8 cellular contexts compared by ENCODE assay signal in genomic region chr6:4865006-4865405, GRCh38.
DNase-seq lines count a peak whose midpoint lies in the region; ATAC-seq, FAIRE-seq and TF ChIP-seq lines count a peak whose summit lies in the region.
"Not testable (repeated sequence)": the region's sequence is repeated elsewhere in the genome, so short reads cannot be mapped to it uniquely, and the experiment has no call there.

No MANE protein-coding gene starts in this region.

- in situ Hi-C loops in Panc1 (cut with HindIII; ENCODE audit: low pct_unique_long_range_greater_than_20kb, low sequenced_read_pairs); HepG2 (cut with HindIII; ENCODE audit: extremely low pct_ligation_motif_present, low pct_unique_long_range_greater_than_20kb): not testable (repeated sequence)

- not testable (repeated sequence) for TF ChIP-seq RAD21 in HepG2 (CRISPR knock-in tag; IDR thresholded peaks at IDR 0.05)

- not testable (repeated sequence) for H3K9ac ChIP-seq in HepG2 (ENCODE audit: insufficient read depth, low read depth, low read length)

- not testable (repeated sequence) for H3K36me3 Mint-ChIP-seq in MCF 10A (ENCODE audit: insufficient read depth, unreplicated experiment)

- H3K4me2 ChIP-seq in HepG2 (ENCODE audit: low read depth, low read length), result not testable (repeated sequence)

- intact Hi-C loops in Panc1 (cut with micrococcal nuclease; ENCODE audit: unreplicated experiment); MCF 10A (cut with micrococcal nuclease); HepG2 (cut with micrococcal nuclease; ENCODE audit: unreplicated experiment): not testable (repeated sequence)

- POLR2A ChIA-PET in Panc1 (lab: Charles Lee); HepG2 (lab: Yijun Ruan, JAX): not testable (repeated sequence)
- POLR2A ChIA-PET in MCF 10A (lab: Yijun Ruan, JAX), result interaction anchor here (0.5 kb wide), 1 partner anchor 12 kb away, joined by 3 read pairs; no protein-coding TSS in a partner anchor

- not testable (repeated sequence) for BruUV-seq in Panc1 (replicated peaks; lab: Mats Ljungman, UMichigan); MCF 10A (replicated peaks; lab: Mats Ljungman, UMichigan); HepG2 (replicated peaks; lab: Mats Ljungman, UMichigan)

- not testable (repeated sequence) for H3K4me3 ChIP-seq in Panc1 (ENCODE audit: low read depth in 2 of 2, low read length in 2 of 2); epithelial cell of proximal tubule (ENCODE audit: low read depth, low read length); HepG2 (replicated peaks in 1 of 3; ENCODE audit: insufficient read depth in 1 of 3, low read depth in 2 of 3, low read length in 3 of 3)

- H3K27me3 ChIP-seq in Panc1 (ENCODE audit: control insufficient read depth, insufficient read depth, low read length); HepG2 (ENCODE audit: control insufficient read depth in 1 of 2, insufficient read depth in 2 of 2, low read length in 2 of 2): not testable (repeated sequence)

- CTCF ChIA-PET in Panc1 (lab: Charles Lee); HepG2 (lab: Yijun Ruan, JAX; ENCODE audit: low intra/inter-chr PET ratio, low total read pairs): not testable (repeated sequence)
- CTCF ChIA-PET in MCF 10A (lab: Yijun Ruan, JAX), result interaction anchor here (0.6 kb wide), 1 partner anchor 509 kb away, joined by 3 read pairs; no protein-coding TSS in a partner anchor

- H3K4me3 Mint-ChIP-seq in MCF 10A (ENCODE audit: unreplicated experiment), result not testable (repeated sequence)

- TF ChIP-seq CTCF in Panc1 (IDR thresholded peaks at IDR 0.05); MCF 10A (IDR thresholded peaks at IDR 0.05; ENCODE audit: unreplicated experiment); epithelial cell of proximal tubule (conservative IDR thresholded peaks at IDR 0.05; ENCODE audit: low read depth, low read length); HepG2 (CRISPR knock-in tag; IDR thresholded peaks at IDR 0.05): not testable (repeated sequence)

- not testable (repeated sequence) for H3K27ac ChIP-seq in Panc1 (ENCODE audit: low read length); HepG2 (ENCODE audit: extremely low read length, insufficient read depth, low read length)

- WGBS in HepG2 (ENCODE audit: low lambda C conversion rate), result 95% methylated on average over 4 of the region's 4 CpGs

- H2AFZ ChIP-seq in HepG2 (ENCODE audit: low read length), result not testable (repeated sequence)

- H3K27ac Mint-ChIP-seq in MCF 10A (ENCODE audit: low read depth, unreplicated experiment), result not testable (repeated sequence)

- not testable (repeated sequence) for TF ChIP-seq POLR2A in HepG2 (IDR thresholded peaks at IDR 0.05; ENCODE audit: insufficient read depth in 1 of 2, low read depth in 2 of 2, low read length in 2 of 2)

- not testable (repeated sequence) for ATAC-seq in Panc1, HepG2

- peaks cover 30% of the 10 kb centered on the region for H3K79me2 ChIP-seq in HepG2 (ENCODE audit: insufficient read depth, low read length)

- peaks cover 20% of the 10 kb centered on the region for H3K9me3 Mint-ChIP-seq in MCF 10A (ENCODE audit: unreplicated experiment)

- H3K9me3 ChIP-seq in Panc1 (ENCODE audit: control insufficient read depth, insufficient read depth, low read depth, low read length); HepG2 (ENCODE audit: low read length): not testable (repeated sequence)

- not testable (repeated sequence) for H3K4me1 Mint-ChIP-seq in MCF 10A (ENCODE audit: insufficient read depth, unreplicated experiment)

- H3K36me3 ChIP-seq in Panc1 (ENCODE audit: control insufficient read depth, insufficient read depth, low read length); HepG2 (replicated peaks in 1 of 2; ENCODE audit: control insufficient read depth in 1 of 2, insufficient read depth in 2 of 2, low read length in 2 of 2): not testable (repeated sequence)

- not testable (repeated sequence) for FAIRE-seq in HepG2 (lab: Jason Lieb, UNC)

- H3K27me3 Mint-ChIP-seq in MCF 10A (ENCODE audit: insufficient read depth, unreplicated experiment), result not testable (repeated sequence)

- DNase-seq in A172 (ENCODE audit: low spot score), result peak; percentile 25
- peak; percentile 20 for DNase-seq in ELR (ENCODE audit: low read depth)
- DNase-seq in LoVo (ENCODE audit: low spot score), result peak; percentile 28
- DNase-seq in Panc1 (ENCODE audit: low read depth, low spot score), result peak; percentile 39
- peak; percentile 28 for DNase-seq in MCF 10A (ENCODE audit: unreplicated experiment)
- DNase-seq in epithelial cell of proximal tubule (ENCODE audit: low read depth), result peak; percentile 44
- DNase-seq in HepG2 (ENCODE audit: low spot score), result not testable (repeated sequence)
- DNase-seq in renal cortical epithelial cell (ENCODE audit: low read depth), result peak; percentile 39

- not testable (repeated sequence) for H4K20me1 ChIP-seq in HepG2 (ENCODE audit: insufficient read depth, low read length)

- not testable (repeated sequence) for H3K4me1 ChIP-seq in Panc1 (ENCODE audit: control insufficient read depth, insufficient read depth, low read length); HepG2 (ENCODE audit: insufficient read depth, low read length)

- TF ChIP-seq EP300 in HepG2 (IDR thresholded peaks at IDR 0.05; ENCODE audit: low read depth in 2 of 2, low read length in 2 of 2); HepG2 (CRISPR knock-in tag; IDR thresholded peaks at IDR 0.05; ENCODE audit: borderline replicate concordance): not testable (repeated sequence)

TF ChIP-seq in HepG2, 621 proteins besides CTCF, POLR2A, EP300 and RAD21:
- TF ChIP-seq ZBTB33 (CRISPR knock-in tag; IDR thresholded peaks at IDR 0.05), result peak; percentile 89
- 0 out of 2 replicates have a peak, but pooled peaks have one; percentile 16 for TF ChIP-seq FOSL2 (CRISPR knock-in tag; IDR thresholded peaks at IDR 0.05)
